In the genomic region with DNA sequence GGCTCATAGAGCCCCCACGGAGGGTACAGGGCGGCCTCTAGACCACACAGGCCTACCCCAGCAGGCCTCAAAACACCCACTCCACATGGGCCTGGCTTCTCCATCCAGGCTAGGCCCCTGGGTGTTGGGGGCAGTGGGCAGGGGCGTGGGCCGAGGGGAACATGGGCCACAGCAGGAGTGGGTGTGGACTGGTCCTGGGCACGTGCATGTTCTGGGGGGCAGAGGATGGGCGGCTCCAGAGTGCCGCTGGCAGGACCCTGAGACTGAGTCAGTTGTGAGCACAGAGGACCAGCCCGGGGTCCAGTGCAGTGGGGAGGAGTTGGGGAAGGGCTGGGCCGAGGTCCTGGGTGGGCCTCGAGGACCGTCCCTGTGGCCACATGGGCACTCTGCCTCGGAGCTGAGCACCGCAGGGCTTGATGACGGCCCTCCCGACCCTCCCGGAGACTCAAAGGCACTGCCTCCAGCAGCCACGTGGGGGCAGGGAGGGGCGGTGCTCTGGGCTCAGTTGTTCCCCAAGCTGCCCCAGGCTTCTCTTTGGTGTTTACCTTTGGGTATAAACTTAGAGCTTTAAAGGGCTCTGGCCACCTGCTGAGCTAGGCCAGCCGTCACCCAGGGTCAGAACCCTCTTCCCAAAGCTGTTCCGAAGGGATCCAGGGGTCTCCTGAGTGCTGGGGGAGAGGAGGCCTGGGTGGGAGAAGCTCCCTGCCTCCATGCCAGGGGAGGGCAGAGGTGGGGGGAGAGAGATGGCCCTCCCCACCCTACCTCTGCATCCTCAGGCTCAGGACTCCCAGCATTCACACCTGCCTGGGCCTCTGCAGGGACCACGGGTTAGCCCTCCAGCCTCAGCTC, we compare ENCODE assay signal across 8 cellular contexts.
DNase-seq lines count a peak whose midpoint lies in the region; ATAC-seq and TF ChIP-seq lines count a peak whose summit lies in the region.

No MANE protein-coding gene starts in this region.

- H3K9ac ChIP-seq in BLaER1 treated with 17β-estradiol and CSF1 and Interleukin-3, amounts not matched to agents 10 nM and 100 nM: peak overlapping the region in 9 of 11 experiments; percentile 6 to 59 (median 49); a peak in 12 of 22 replicates

- ATAC-seq in body of pancreas (no peak), HG03457 (IDR thresholded peaks at IDR 0.05; ENCODE audit: unreplicated experiment) (no peak)

- peaks cover 16 to 71% (median 47%) of the 10 kb centered on the region in 11 experiments; a peak in 21 of 22 replicates for H4K20me1 ChIP-seq in BLaER1 treated with 17β-estradiol and CSF1 and Interleukin-3, amounts not matched to agents 10 nM and 100 nM

- 48 to 70% methylated on average over 6 to 21 of the region's 21 CpGs for WGBS in body of pancreas, 2 donors

- DNase-seq in HT-29 (ENCODE audit: low spot score): peak; percentile 62
- DNase-seq in T1000 (lab: John Stamatoyannopoulos, UW): peak; percentile 40
- peak in 3 of 4 donors; percentile 52 to 57 (median 56) for DNase-seq in body of pancreas
- DNase-seq in iPS-NIHi11 (ENCODE audit: low spot score): peak; percentile 84
- peak; percentile 65 for DNase-seq in stimulated activated CD4-positive, alpha-beta T cell treated with anti-CD3 and anti-CD28 coated beads, Interleukin-4, amount 100 ng/mL, for 1 hour
- DNase-seq in KG1 (lab: John Stamatoyannopoulos, UW): no peak

- no peak for TF ChIP-seq POLR2A in body of pancreas (IDR thresholded peaks at IDR 0.05)

- peaks cover 14 to 39% (median 28%) of the 10 kb centered on the region in 11 experiments for H3K36me3 ChIP-seq in BLaER1 treated with 17β-estradiol and CSF1 and Interleukin-3, amounts not matched to agents 10 nM and 100 nM
- peaks cover 4 to 12% of the 10 kb centered on the region in 2 donors for H3K36me3 ChIP-seq in body of pancreas (replicated peaks in 1 of 2; ENCODE audit: insufficient read depth in 1 of 2, low read depth in 2 of 2)

- no peak overlapping the region for H3K4me3 ChIP-seq in BLaER1 treated with 17β-estradiol and CSF1 and Interleukin-3, amounts not matched to agents 10 nM and 100 nM
- no peak overlapping the region for H3K4me3 ChIP-seq in body of pancreas

- peak in 1 of 7 experiments; percentile 11 for TF ChIP-seq CTCF in body of pancreas (IDR thresholded peaks at IDR 0.05)

- H3K4me1 ChIP-seq in BLaER1 treated with 17β-estradiol and CSF1 and Interleukin-3, amounts not matched to agents 10 nM and 100 nM: peaks cover 58 to 86% (median 79%) of the 10 kb centered on the region in 10 experiments
- H3K4me1 ChIP-seq in body of pancreas: peaks cover 20% of the 10 kb centered on the region

- intact Hi-C loops in body of pancreas (cut with DNase I): no loop called here

- peaks cover 0 to 15% (median 0%) of the 10 kb centered on the region in 11 experiments; a peak in 6 of 22 replicates for H3K27me3 ChIP-seq in BLaER1 treated with 17β-estradiol and CSF1 and Interleukin-3, amounts not matched to agents 10 nM and 100 nM
- H3K27me3 ChIP-seq in body of pancreas: no peaks in the 10 kb centered on the region

- H3K9me3 ChIP-seq in BLaER1 treated with 17β-estradiol and CSF1 and Interleukin-3, amounts not matched to agents 10 nM and 100 nM (replicated peaks in 1 of 11): no peaks in the 10 kb centered on the region
- H3K9me3 ChIP-seq in body of pancreas: no peaks in the 10 kb centered on the region

- peak overlapping the region in 5 of 11 experiments; percentile 10 to 51 (median 40); a peak in 10 of 22 replicates for H3K27ac ChIP-seq in BLaER1 treated with 17β-estradiol and CSF1 and Interleukin-3, amounts not matched to agents 10 nM and 100 nM
- H3K27ac ChIP-seq in body of pancreas: peak overlapping the region; percentile 17 to 62 (median 26)

- H3K4me2 ChIP-seq in BLaER1 treated with 17β-estradiol and CSF1 and Interleukin-3, amounts not matched to agents 10 nM and 100 nM: peak overlapping the region; percentile 77 to 97 (median 88)
